In the genomic region with DNA sequence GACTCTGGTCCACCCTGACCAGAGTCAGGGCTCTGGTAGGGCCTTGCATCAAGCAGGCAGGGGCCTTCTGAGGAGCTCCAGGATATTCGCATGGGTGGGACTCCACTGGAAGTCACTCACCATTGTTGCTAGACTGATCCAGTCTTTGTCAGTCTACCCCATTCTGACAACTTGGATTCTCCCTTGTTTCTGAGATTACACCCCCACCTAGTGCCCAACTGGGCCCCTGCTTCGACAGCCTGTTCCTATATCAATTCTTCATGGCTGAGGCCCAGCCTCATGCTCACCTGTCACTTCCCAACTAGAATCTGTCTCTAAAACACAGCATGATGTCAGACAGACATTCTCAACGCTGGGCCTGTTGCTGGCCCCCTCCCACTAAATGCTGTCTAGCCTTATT, we compare ENCODE assay signal across 8 cellular contexts. TPM values are rescaled to one million over a fixed set of nuclear protein-coding genes. Genes with fewer than 3 reads are reported as not detected.
DNase-seq lines count a peak whose midpoint lies in the region; ATAC-seq and TF ChIP-seq lines count a peak whose summit lies in the region.

No MANE protein-coding gene starts in this region.

- H3K36me3 ChIP-seq in OCI-LY7 (ENCODE audit: insufficient read depth, low read length) (no peaks in the 10 kb centered on the region), gastrocnemius medialis (no peaks in the 10 kb centered on the region), suprapubic skin (no peaks in the 10 kb centered on the region)

- TF ChIP-seq EP300 in suprapubic skin (IDR thresholded peaks at IDR 0.05) = no peak

- no peaks in the 10 kb centered on the region for H3K9me2 ChIP-seq in OCI-LY7 (ENCODE audit: insufficient read depth, low read length)

- H3K27ac ChIP-seq in OCI-LY7 (ENCODE audit: low read depth, low read length, poor library complexity, severe bottlenecking) (no peak overlapping the region), gastrocnemius medialis (no peak overlapping the region), suprapubic skin (no peak overlapping the region)

- H3K4me1 ChIP-seq in OCI-LY7 (ENCODE audit: insufficient read depth, low read length, poor library complexity, severe bottlenecking) (no peaks in the 10 kb centered on the region), gastrocnemius medialis (peaks cover 0 to 8% of the 10 kb centered on the region in 2 donors), suprapubic skin (peaks cover 12% of the 10 kb centered on the region)

- no peak overlapping the region for H3K4me3 ChIP-seq in OCI-LY7 (ENCODE audit: low read depth, low read length, poor library complexity, severe bottlenecking)
- H3K4me3 ChIP-seq in fibroblast of villous mesenchyme (ENCODE audit: low read depth, low read length) = no peak overlapping the region
- H3K4me3 ChIP-seq in gastrocnemius medialis = no peak overlapping the region
- H3K4me3 ChIP-seq in suprapubic skin = no peak overlapping the region

- TF ChIP-seq POLR2A in gastrocnemius medialis (IDR thresholded peaks at IDR 0.05) (no peak), suprapubic skin (IDR thresholded peaks at IDR 0.05) (no peak)

- no peaks in the 10 kb centered on the region for H4K20me1 ChIP-seq in OCI-LY7 (ENCODE audit: insufficient read depth, low read length)

- no peaks in the 10 kb centered on the region for H3K79me2 ChIP-seq in OCI-LY7 (ENCODE audit: insufficient read depth, low read depth, low read length)

- ATAC-seq in gastrocnemius medialis = no peak

- POLR2A ChIA-PET in OCI-LY7 (lab: Charles Lee) = interaction anchor here (1.0 kb wide), 1 partner anchor 24 kb away, joined by 3 read pairs; no protein-coding TSS in a partner anchor

- in situ Hi-C loops in GM13977 (cut with MboI; ENCODE audit: low pct_unique_long_range_greater_than_20kb, low sequenced_read_pairs, unreplicated experiment) = no loop called here
- in situ Hi-C loops in gastrocnemius medialis (cut with MboI; ENCODE audit: low sequenced_read_pairs in 4 of 4) = no loop called here

- no TSS peak for BruUV-seq in OCI-LY7 (replicated peaks; lab: Mats Ljungman, UMichigan)

- 88% methylated on average over 3 of the region's 3 CpGs for whole genome bisulfite sequencing in suprapubic skin

- no peak overlapping the region for H2AFZ ChIP-seq in OCI-LY7 (ENCODE audit: low read length)

- peaks cover 11 to 18% (median 16%) of the 10 kb centered on the region in 3 donors for H3K27me3 ChIP-seq in gastrocnemius medialis
- H3K27me3 ChIP-seq in suprapubic skin = peaks cover 22% of the 10 kb centered on the region

- CTCF ChIA-PET in OCI-LY7 (lab: Charles Lee; ENCODE audit: unreplicated experiment) = no interaction called here

- H3K9me3 ChIP-seq in OCI-LY7 (ENCODE audit: low read length) (no peaks in the 10 kb centered on the region), gastrocnemius medialis (no peaks in the 10 kb centered on the region), suprapubic skin (no peaks in the 10 kb centered on the region)

- intact Hi-C loops in OCI-LY7 (cut with micrococcal nuclease; ENCODE audit: unreplicated experiment) = no loop called here
- intact Hi-C loops in gastrocnemius medialis (cut with DNase I; ENCODE audit: low total_unique reads) = no loop called here

- DNase-seq in AML-193 (lab: John Stamatoyannopoulos, UW) (peak; percentile 34 to 35), GM13977 (ENCODE audit: low spot score) (peak; percentile 58), OCI-LY7 (ENCODE audit: low spot score) (peak; percentile 13), fibroblast of villous mesenchyme (ENCODE audit: low read depth) (peak; percentile 21), gastrocnemius medialis (no peak), suprapubic skin (ENCODE audit: low spot score in 2 of 2) (no peak), amniotic stem cell (lab: John Stamatoyannopoulos, UW) (no peak)
- no peak for DNase-seq in stimulated activated CD4-positive, alpha-beta T cell treated with anti-CD3 and anti-CD28 coated beads, Interleukin-4, amount 100 ng/mL, for 1 hour

- TF ChIP-seq CTCF in GM13977 (IDR thresholded peaks at IDR 0.05; ENCODE audit: extremely low read depth, insufficient read depth, missing control alignments) = peak; percentile 45
- peak; percentile 50; the same call in 1 of the 2 replicates for TF ChIP-seq CTCF in OCI-LY7 (conservative IDR thresholded peaks at IDR 0.05; ENCODE audit: low read length)
- TF ChIP-seq CTCF in fibroblast of villous mesenchyme (IDR thresholded peaks at IDR 0.05; ENCODE audit: insufficient read depth, low read depth, low read length) = peak; percentile 51
- TF ChIP-seq CTCF in gastrocnemius medialis (IDR thresholded peaks at IDR 0.05 in 4 of 5, conservative IDR thresholded peaks at IDR 0.05 in 1 of 5) = peak in 2 of 5 experiments; percentile 12 to 31
- TF ChIP-seq CTCF in suprapubic skin (IDR thresholded peaks at IDR 0.05) = no peak

- H3K4me2 ChIP-seq in OCI-LY7 (ENCODE audit: low read length) = no peak overlapping the region

RNA-seq across cellular contexts. Expression of gene SLC35D3, which starts 5.2 kb away (rescaled TPM):
- not detected in 2 replicates for total RNA-seq in OCI-LY7 (2014; rRNA removed; shearing (Covaris generic))
- total RNA-seq in OCI-LY7 (2022) = not detected in 2 replicates
- total RNA-seq in fibroblast of villous mesenchyme = not detected in 2 replicates
- not detected for total RNA-seq in gastrocnemius medialis
- under 1 TPM in 1 of 4 donors, not detected in 3; 0.18 TPM for total RNA-seq in suprapubic skin

Comparison
In these comparisons a context has a peak if more than half of its experiments do, and no peak if none do; other contexts are left out.
1. DNase-seq: peak in AML-193 (2 of 2), GM13977 (single experiment), OCI-LY7 (single experiment) and fibroblast of villous mesenchyme (single experiment); none in gastrocnemius medialis (0 of 2), stimulated activated CD4-positive, alpha-beta T cell treated with anti-CD3 and anti-CD28 coated beads, Interleukin-4, amount 100 ng/mL, for 1 hour (single experiment), suprapubic skin (0 of 2) and amniotic stem cell (single experiment).
2. CTCF ChIP-seq: peak in GM13977 (single experiment), OCI-LY7 (single experiment) and fibroblast of villous mesenchyme (single experiment); none in suprapubic skin (0 of 2).